13 cellular contexts compared by ENCODE assay signal in genomic region chr2:8796878-8797550, GRCh38. TPM values are rescaled to one million over a fixed set of nuclear protein-coding genes. Genes with fewer than 3 reads are reported as not detected.
DNase-seq lines count a peak whose midpoint lies in the region; ATAC-seq and TF ChIP-seq lines count a peak whose summit lies in the region.
"Had no signal": no experiment of that assay in that cellular context is flagged by ENCODE, and none has a peak within 500 bp of the region (broad histone marks: within the 10 kb centered on the region; RNA-seq: fewer than 3 reads in every experiment).

No MANE protein-coding gene starts in this region.

- H2AFZ ChIP-seq in H9 (ENCODE audit: low read length): no peak overlapping the region

- peak overlapping the region; percentile 53 for H3K27ac Mint-ChIP-seq in activated CD8-positive, alpha-beta T cell treated with anti-CD3 and anti-CD28 coated beads, Interleukin-2, amount 10 ng/mL, durations not matched to agents 7 days and 5 days
- H3K27ac Mint-ChIP-seq in H9: 0 out of 7 replicates have a peak overlapping the region, but pooled peaks of 1 of the 3 experiments have one; percentile 15
- no peak overlapping the region for H3K27ac Mint-ChIP-seq in type B pancreatic cell
- H3K27ac Mint-ChIP-seq: memory B cell had no signal

- no peak overlapping the region for H4K91ac ChIP-seq in H9 (ENCODE audit: insufficient read length, low read depth, low read length)

- no peaks in the 10 kb centered on the region for H3K27me3 ChIP-seq in H9 (ENCODE audit: insufficient read depth, low read length)
- no peaks in the 10 kb centered on the region for H3K27me3 ChIP-seq in testis
- H3K27me3 ChIP-seq: heart right ventricle had no signal

- no CpG with 5 or more reads among the region's 6 CpGs for WGBS in H9 (ENCODE audit: extremely low coverage, insufficient read length, low lambda C conversion rate)
- 78 to 84% methylated on average over 6 of the region's 6 CpGs for WGBS in testis, 2 donors

- no peak overlapping the region for H4K5ac ChIP-seq in H9 (ENCODE audit: insufficient read length, low read depth, low read length)

- DNase-seq in GM10266 (ENCODE audit: extremely low spot score) (peak; percentile 16), H9 (no peak), type B pancreatic cell (ENCODE audit: extremely low spot score, unreplicated experiment) (no peak), testis (no peak)
- peak; percentile 30 for DNase-seq in activated CD8-positive, alpha-beta T cell treated with anti-CD3 and anti-CD28 coated beads, Interleukin-2, amount 10 ng/mL, durations not matched to agents 7 days and 5 days
- DNase-seq: C1 segment of cervical spinal cord; effector CD8-positive, alpha-beta T cell; heart right ventricle; NCI-H526 treated with DMSO at 0.1 percent for 48 hours had no signal

- H3K4me3 ChIP-seq in testis: no peak overlapping the region
- H3K4me3 ChIP-seq: heart right ventricle had no signal

- TF ChIP-seq CTCF in GM10266 (IDR thresholded peaks at IDR 0.05; ENCODE audit: control insufficient read depth, insufficient read depth, low read depth, missing control alignments) (no peak), H9 (conservative IDR thresholded peaks at IDR 0.05) (no peak), type B pancreatic cell (conservative IDR thresholded peaks at IDR 0.05) (no peak), testis (IDR thresholded peaks at IDR 0.05) (no peak)

- no peak overlapping the region for H3K27ac ChIP-seq in H9 (ENCODE audit: insufficient read length, low read depth, low read length)
- H3K27ac ChIP-seq in testis: no peak overlapping the region

- H3K18ac ChIP-seq in H9 (ENCODE audit: insufficient read length, low read depth, low read length): no peak overlapping the region

- peaks cover 16% of the 10 kb centered on the region for H3K4me1 Mint-ChIP-seq in activated CD8-positive, alpha-beta T cell treated with anti-CD3 and anti-CD28 coated beads, Interleukin-2, amount 10 ng/mL, durations not matched to agents 7 days and 5 days (ENCODE audit: low read depth)
- H3K4me1 Mint-ChIP-seq in H9 (no peaks in the 10 kb centered on the region), type B pancreatic cell (ENCODE audit: unreplicated experiment) (no peaks in the 10 kb centered on the region)

- H2BK20ac ChIP-seq in H9 (ENCODE audit: low read depth, low read length, poor library complexity, severe bottlenecking): no peak overlapping the region

- POLR2A ChIA-PET in activated CD8-positive, alpha-beta T cell treated with anti-CD3 and anti-CD28 coated beads, Interleukin-2, amount 10 ng/mL, durations not matched to agents 7 days and 5 days (lab: Charles Lee): no interaction called here

- H2AK5ac ChIP-seq in H9 (ENCODE audit: insufficient read length, low read length): no peak overlapping the region

- H3K79me2 ChIP-seq in H9 (ENCODE audit: insufficient read depth, low read length): no peaks in the 10 kb centered on the region

- H3K9me3 ChIP-seq in H9 (ENCODE audit: control insufficient read depth, low read depth, low read length) (no peaks in the 10 kb centered on the region), testis (no peaks in the 10 kb centered on the region)
- H3K9me3 ChIP-seq: heart right ventricle had no signal

- no peak overlapping the region for H3K56ac ChIP-seq in H9 (ENCODE audit: insufficient read length, low read depth, low read length)

- H3K9me3 Mint-ChIP-seq in activated CD8-positive, alpha-beta T cell treated with anti-CD3 and anti-CD28 coated beads, Interleukin-2, amount 10 ng/mL, durations not matched to agents 7 days and 5 days (ENCODE audit: insufficient read depth): no peaks in the 10 kb centered on the region
- H3K9me3 Mint-ChIP-seq in H9 (no peaks in the 10 kb centered on the region), type B pancreatic cell (no peaks in the 10 kb centered on the region)
- H3K9me3 Mint-ChIP-seq: memory B cell had no signal

- peaks cover 44% of the 10 kb centered on the region for H3K36me3 Mint-ChIP-seq in activated CD8-positive, alpha-beta T cell treated with anti-CD3 and anti-CD28 coated beads, Interleukin-2, amount 10 ng/mL, durations not matched to agents 7 days and 5 days (ENCODE audit: low read depth)
- peaks cover 0 to 18% (median 9%) of the 10 kb centered on the region in 3 experiments; a peak in 5 of 7 replicates for H3K36me3 Mint-ChIP-seq in H9 (ENCODE audit: insufficient read depth in 1 of 3, low read depth in 3 of 3)
- peaks cover 43% of the 10 kb centered on the region for H3K36me3 Mint-ChIP-seq in type B pancreatic cell

- no peak overlapping the region for H4K8ac ChIP-seq in H9 (replicated peaks; ENCODE audit: insufficient read length, low read depth, low read length)

- no peak overlapping the region for H3K14ac ChIP-seq in H9 (ENCODE audit: insufficient read depth, low read length)

- ATAC-seq in GM19043 (IDR thresholded peaks at IDR 0.05; ENCODE audit: low read depth, unreplicated experiment) (peak; percentile 60), HG03025 (IDR thresholded peaks at IDR 0.05; ENCODE audit: low FRiP score, unreplicated experiment) (peak; percentile 56), HG03378 (IDR thresholded peaks at IDR 0.05; ENCODE audit: unreplicated experiment) (no peak)
- ATAC-seq in activated CD8-positive, alpha-beta T cell treated with anti-CD3 and anti-CD28 coated beads, Interleukin-2, amount 10 ng/mL, durations not matched to agents 7 days and 5 days: peak; percentile 81

- H2BK15ac ChIP-seq in H9 (ENCODE audit: low read depth, low read length): no peak overlapping the region

- H3K4me3 Mint-ChIP-seq in activated CD8-positive, alpha-beta T cell treated with anti-CD3 and anti-CD28 coated beads, Interleukin-2, amount 10 ng/mL, durations not matched to agents 7 days and 5 days: peak overlapping the region; percentile 13
- H3K4me3 Mint-ChIP-seq in H9 (no peak overlapping the region), type B pancreatic cell (no peak overlapping the region)
- H3K4me3 Mint-ChIP-seq: memory B cell had no signal

- no peak overlapping the region for H3K4ac ChIP-seq in H9 (ENCODE audit: low read depth, low read length)

- H3K79me1 ChIP-seq in H9 (ENCODE audit: insufficient read depth, low read depth, low read length, poor library complexity, severe bottlenecking): no peaks in the 10 kb centered on the region

- no peaks in the 10 kb centered on the region for H3K36me3 ChIP-seq in testis (ENCODE audit: low read depth, missing control alignments)

- H3K4me1 ChIP-seq in H9 (ENCODE audit: insufficient read depth, low read length) (no peaks in the 10 kb centered on the region), testis (no peaks in the 10 kb centered on the region)

- H4K20me1 ChIP-seq in H9 (ENCODE audit: control insufficient read depth, insufficient read depth, insufficient read length): no peaks in the 10 kb centered on the region

- H3K23me2 ChIP-seq in H9 (ENCODE audit: insufficient read length, low read depth, low read length, poor library complexity, severe bottlenecking): no peaks in the 10 kb centered on the region

- no peak overlapping the region for H3T11ph ChIP-seq in H9 (ENCODE audit: low read length)

- no peak overlapping the region for H3K23ac ChIP-seq in H9 (ENCODE audit: insufficient read length, low read depth, low read length)

- H2BK120ac ChIP-seq in H9 (ENCODE audit: low read depth, low read length, poor library complexity, severe bottlenecking): no peak overlapping the region

- no peak overlapping the region for H3K4me2 ChIP-seq in H9 (ENCODE audit: insufficient read depth, insufficient read length, low read length)

- H3K27me3 Mint-ChIP-seq in activated CD8-positive, alpha-beta T cell treated with anti-CD3 and anti-CD28 coated beads, Interleukin-2, amount 10 ng/mL, durations not matched to agents 7 days and 5 days (ENCODE audit: low read depth): no peaks in the 10 kb centered on the region
- no peaks in the 10 kb centered on the region for H3K27me3 Mint-ChIP-seq in H9 (ENCODE audit: low read depth)
- no peaks in the 10 kb centered on the region for H3K27me3 Mint-ChIP-seq in type B pancreatic cell
- H3K27me3 Mint-ChIP-seq: memory B cell had no signal

- intact Hi-C loops in testis (cut with DNase I; ENCODE audit: low total_unique reads): no loop called here

- H3K9ac ChIP-seq in H9 (ENCODE audit: extremely low read depth, insufficient read length, low read length): no peak overlapping the region

- no peak for TF ChIP-seq POLR2A in testis (IDR thresholded peaks at IDR 0.05)

- no peak overlapping the region for H2BK12ac ChIP-seq in H9 (ENCODE audit: insufficient read length, low read depth, low read length)

- H2BK5ac ChIP-seq in H9 (ENCODE audit: insufficient read length, low read length): no peak overlapping the region

- CTCF ChIA-PET in activated CD8-positive, alpha-beta T cell treated with anti-CD3 and anti-CD28 coated beads, Interleukin-2, amount 10 ng/mL, durations not matched to agents 7 days and 5 days (lab: Charles Lee): interaction anchor here (1.6 kb wide), 1 partner anchor 9 kb away, joined by 3 read pairs; no protein-coding TSS in a partner anchor

RNA-seq across cellular contexts. Expression of gene KIDINS220, which starts 40.4 kb away (rescaled TPM):
- 10 to 100 TPM; 27.2 to 30.0 TPM for total RNA-seq in activated CD8-positive, alpha-beta T cell treated with anti-CD3 and anti-CD28 coated beads, Interleukin-2, amount 10 ng/mL, durations not matched to agents 7 days and 5 days
- 27.9 and 29.3 TPM in 2 replicates for total RNA-seq in H9 (2021)
- 63.2 and 73.1 TPM in 2 replicates for total RNA-seq in type B pancreatic cell (ENCODE audit: low replicate concordance)
- 10 to 100 TPM; 68.6 to 75.7 TPM for total RNA-seq in testis
- polyA plus RNA-seq in testis (ENCODE audit: insufficient read depth, low read depth, low replicate concordance): 25.5 TPM

Comparison
In these comparisons a context has a peak if more than half of its experiments do, and no peak if none do; other contexts are left out.
1. DNase-seq: peak in GM10266 (single experiment) and activated CD8-positive, alpha-beta T cell treated with anti-CD3 and anti-CD28 coated beads, Interleukin-2, amount 10 ng/mL, durations not matched to agents 7 days and 5 days (single experiment); none in H9 (single experiment), type B pancreatic cell (single experiment) and testis (single experiment).